10 cellular contexts compared by ENCODE assay signal in genomic region chr17:81517339-81518112, GRCh38. TPM values are rescaled to one million over a fixed set of nuclear protein-coding genes. Genes with fewer than 3 reads are reported as not detected.
DNase-seq lines count a peak whose midpoint lies in the region; ATAC-seq, FAIRE-seq and TF ChIP-seq lines count a peak whose summit lies in the region.
"Had no signal": no experiment of that assay in that cellular context is flagged by ENCODE, and none has a peak within 500 bp of the region (broad histone marks: within the 10 kb centered on the region; RNA-seq: fewer than 3 reads in every experiment).

No MANE protein-coding gene starts in this region.

- intact Hi-C loops in kidney (cut with DNase I) = no loop called here

- peak overlapping the region in 1 of 2 donors; percentile 26 for H3K9ac ChIP-seq in kidney (ENCODE audit: low read length in 2 of 2)

- FAIRE-seq in kidney (lab: Jason Lieb, UNC) = no peak
- no peak for FAIRE-seq in D721Med (lab: Jason Lieb, UNC)
- FAIRE-seq: A204.1 had no signal

- no peaks in the 10 kb centered on the region for H3K27me3 ChIP-seq in WERI-Rb-1 (ENCODE audit: insufficient read depth, low read depth, severe bottlenecking)

- TF ChIP-seq CTCF in WERI-Rb-1 (IDR thresholded peaks at IDR 0.05; ENCODE audit: low read depth, low read length) (peak; percentile 42; the same call in 1 of the 2 replicates), kidney (IDR thresholded peaks at IDR 0.05; ENCODE audit: borderline replicate concordance, extremely low read depth, insufficient read depth) (no peak), D721Med (IDR thresholded peaks at IDR 0.05; ENCODE audit: insufficient read depth, missing control alignments) (no peak)

- peak; percentile 20 for ATAC-seq in HG02885 (IDR thresholded peaks at IDR 0.05; ENCODE audit: poor library complexity, unreplicated experiment)

- H3K36me3 ChIP-seq in WERI-Rb-1 (no peaks in the 10 kb centered on the region; the same call in none of the 2 replicates), kidney (ENCODE audit: control insufficient read depth in 1 of 2, insufficient read depth in 2 of 2, low read length in 2 of 2) (no peaks in the 10 kb centered on the region)
- H3K36me3 ChIP-seq: adrenal gland had no signal

- no peaks in the 10 kb centered on the region for H3K9me3 ChIP-seq in WERI-Rb-1 (ENCODE audit: severe bottlenecking)
- H3K9me3 ChIP-seq in kidney (ENCODE audit: control insufficient read depth in 1 of 2, low read length in 2 of 2) = no peaks in the 10 kb centered on the region
- H3K9me3 ChIP-seq: adrenal gland had no signal

- H3K4me1 ChIP-seq in kidney (ENCODE audit: control insufficient read depth in 1 of 2, insufficient read depth in 1 of 2, low read depth in 1 of 2, low read length in 2 of 2) = peaks cover 0 to 35% of the 10 kb centered on the region in 2 donors

- DNase-seq in DMS 273 (lab: John Stamatoyannopoulos, UW; ENCODE audit: unreplicated experiment) (peak; percentile 42), DMS 273 treated with DMSO at 0.1 percent for 48 hours (lab: John Stamatoyannopoulos, UW) (no peak), WERI-Rb-1 (peak; percentile 88), kidney (peak; percentile 83), AG20443 (ENCODE audit: low spot score) (no peak), D721Med (ENCODE audit: insufficient read length, low spot score) (no peak), medulla oblongata (ENCODE audit: extremely low spot score) (no peak)

- H3K27ac ChIP-seq in WERI-Rb-1 = peak overlapping the region; percentile 59
- peak overlapping the region in 1 of 2 donors; percentile 17 for H3K27ac ChIP-seq in kidney (ENCODE audit: low read depth in 2 of 2, low read length in 2 of 2)

- H3K4me3 ChIP-seq in WERI-Rb-1 (ENCODE audit: low read depth, low read length) (no peak overlapping the region), kidney (ENCODE audit: low read length in 2 of 2) (no peak overlapping the region)
- H3K4me3 ChIP-seq: adrenal gland had no signal

RNA-seq across cellular contexts. Expression of gene ACTG1, which starts 4.9 kb away (rescaled TPM):
- total RNA-seq in kidney = 2,632 TPM
- polyA plus RNA-seq in kidney (ENCODE audit: insufficient read depth, low read depth, low replicate concordance) = 1,350 TPM

RNA-seq across cellular contexts. Expression of gene FSCN2, which starts 10.7 kb away (rescaled TPM):
- 3.8 TPM for total RNA-seq in kidney
- 0.26 TPM for polyA plus RNA-seq in kidney (ENCODE audit: insufficient read depth, low read depth, low replicate concordance)

RNA-seq across cellular contexts. Expression of gene FAAP100, which starts 34.6 kb away (rescaled TPM):
- 28.6 TPM for total RNA-seq in kidney
- polyA plus RNA-seq in kidney (ENCODE audit: insufficient read depth, low read depth, low replicate concordance) = 13.2 TPM

Comparison
In these comparisons a context has a peak if more than half of its experiments do, and no peak if none do; other contexts are left out.
1. DNase-seq: peak in DMS 273 (single experiment), WERI-Rb-1 (single experiment) and kidney (single experiment); none in DMS 273 treated with DMSO at 0.1 percent for 48 hours (single experiment), AG20443 (single experiment), D721Med (single experiment) and medulla oblongata (single experiment).